ENCODE assay signal across 2 cellular contexts in genomic region chr2:86309966-86310365, GRCh38.
TF ChIP-seq lines count a peak whose summit lies in the region.

No MANE protein-coding gene starts in this region.

TF ChIP-seq in GM23338, 12 proteins besides CTCF, POLR2A, EP300 and RAD21 (continued from another document):
- TF ChIP-seq REST (IDR thresholded peaks at IDR 0.05; ENCODE audit: unreplicated experiment) (no peak), STAT1 (IDR thresholded peaks at IDR 0.05; ENCODE audit: unreplicated experiment) (no peak), JUNB (IDR thresholded peaks at IDR 0.05; ENCODE audit: unreplicated experiment) (no peak), POLR2AphosphoS5 (IDR thresholded peaks at IDR 0.05; ENCODE audit: low read depth) (no peak), ETS1 (IDR thresholded peaks at IDR 0.05) (no peak), ZNF462 (CRISPR knock-in tag; IDR thresholded peaks at IDR 0.05) (no peak), ZNF114 (CRISPR knock-in tag; IDR thresholded peaks at IDR 0.05) (no peak), CREB1 (CRISPR knock-in tag; IDR thresholded peaks at IDR 0.05; ENCODE audit: low read depth) (no peak)
TF ChIP-seq in GM23338: peak in this region for 0.

TF ChIP-seq in GM12878, 131 proteins besides CTCF, POLR2A, EP300 and RAD21 (continued from another document):
- no peak for TF ChIP-seq ZSCAN29 (IDR thresholded peaks at IDR 0.05)
- TF ChIP-seq IKZF1 (conservative IDR thresholded peaks at IDR 0.05), result no peak
